8 cellular contexts compared by ENCODE assay signal in genomic region chr2:127416486-127417001, GRCh38. TPM values are rescaled to one million over a fixed set of nuclear protein-coding genes. Genes with fewer than 3 reads are reported as not detected.
DNase-seq lines count a peak whose midpoint lies in the region; TF ChIP-seq lines count a peak whose summit lies in the region.

No MANE protein-coding gene starts in this region.

- no peak for TF ChIP-seq EP300 in esophagus muscularis mucosa (IDR thresholded peaks at IDR 0.05)

- no peaks in the 10 kb centered on the region for H3K36me3 ChIP-seq in esophagus muscularis mucosa

- intact Hi-C loops in esophagus muscularis mucosa (cut with DNase I): loop anchor here (5.0 kb wide), 2 partner anchors 34 to 89 kb away; no protein-coding TSS in a partner anchor

- peaks cover 19 to 23% (median 20%) of the 10 kb centered on the region in 4 donors for H3K4me1 ChIP-seq in esophagus muscularis mucosa

- H3K4me3 ChIP-seq in NB4 (ENCODE audit: low read depth, low read length) (peak overlapping the region; percentile 39), esophagus muscularis mucosa (peak overlapping the region; percentile 48 to 57 (median 50)), skin epidermis (peak overlapping the region; percentile 24 to 44 (median 37))

- TF ChIP-seq POLR2A in NB4 (IDR thresholded peaks at IDR 0.05; ENCODE audit: extremely low read depth, insufficient read length) (no peak), esophagus muscularis mucosa (IDR thresholded peaks at IDR 0.05; ENCODE audit: low read depth) (no peak)

- no peaks in the 10 kb centered on the region for H3K9me3 ChIP-seq in esophagus muscularis mucosa

- DNase-seq in NOMO-1 (lab: John Stamatoyannopoulos, UW; ENCODE audit: unreplicated experiment in 2 of 2) (peak; percentile 43 to 61), NOMO-1 treated with dmso at 0.1 percent for 144 hours (lab: John Stamatoyannopoulos, UW; ENCODE audit: unreplicated experiment) (no peak), NB4 (ENCODE audit: low read depth) (peak; percentile 80), esophagus muscularis mucosa (ENCODE audit: extremely low spot score) (no peak), amygdala (lab: John Stamatoyannopoulos, UW) (no peak), cortex of kidney (lab: John Stamatoyannopoulos, UW) (no peak), ureter (ENCODE audit: low spot score) (no peak)

- TF ChIP-seq CTCF in NB4 (IDR thresholded peaks at IDR 0.05; ENCODE audit: low read depth, low read length): no peak
- no peak for TF ChIP-seq CTCF in esophagus muscularis mucosa (IDR thresholded peaks at IDR 0.05)

- no peak overlapping the region for H3K27ac ChIP-seq in esophagus muscularis mucosa (replicated peaks in 1 of 4)
- H3K27ac ChIP-seq in skin epidermis: peak overlapping the region in 9 of 21 experiments; percentile 18 to 74 (median 47)

- H3K27me3 ChIP-seq in esophagus muscularis mucosa: peaks cover 0 to 56% (median 6%) of the 10 kb centered on the region in 4 donors

- WGBS in esophagus muscularis mucosa: 51% methylated on average over 4 of the region's 6 CpGs

RNA-seq across cellular contexts. Expression of gene PROC, which starts 1.7 kb away (rescaled TPM):
- total RNA-seq in esophagus muscularis mucosa (not detected), ureter (not detected)

RNA-seq across cellular contexts. Expression of gene MAP3K2, which starts 28.8 kb away (rescaled TPM):
- 10 to 100 TPM; 51.4 to 68.6 (median 66.2) TPM for total RNA-seq in esophagus muscularis mucosa
- 73.2 TPM for total RNA-seq in ureter

Comparison
In these comparisons a context has a peak if more than half of its experiments do, and no peak if none do; other contexts are left out.
1. DNase-seq: peak in NOMO-1 (2 of 2) and NB4 (single experiment); none in NOMO-1 treated with dmso at 0.1 percent for 144 hours (single experiment), esophagus muscularis mucosa (single experiment), amygdala (0 of 56), cortex of kidney (single experiment) and ureter (single experiment).
2. Peak in every context shown above with its lines, with median percentiles within 50 percentile points of each other: H3K4me3 ChIP-seq.